In genomic region chr20:31835977-31836852, GRCh38 we compare ENCODE assay signal across 8 cellular contexts. TPM values are rescaled to one million over a fixed set of nuclear protein-coding genes. Genes with fewer than 3 reads are reported as not detected.
DNase-seq lines count a peak whose midpoint lies in the region; ATAC-seq, FAIRE-seq and TF ChIP-seq lines count a peak whose summit lies in the region.

No MANE protein-coding gene starts in this region.

- H3K27me3 ChIP-seq in RWPE2 (ENCODE audit: insufficient read depth, poor library complexity, severe bottlenecking) (no peaks in the 10 kb centered on the region), colonic mucosa (no peaks in the 10 kb centered on the region), lung (ENCODE audit: control insufficient read depth, insufficient read depth) (no peaks in the 10 kb centered on the region)

- TF ChIP-seq CTCF in AG09309 (IDR thresholded peaks at IDR 0.05; ENCODE audit: control insufficient read depth, insufficient read depth, low read depth, low read length, missing control alignments) (no peak), RWPE2 (IDR thresholded peaks at IDR 0.05; ENCODE audit: poor library complexity, severe bottlenecking) (no peak), colonic mucosa (IDR thresholded peaks at IDR 0.05) (no peak), lung (IDR thresholded peaks at IDR 0.05; ENCODE audit: control extremely low read depth, extremely low read depth) (no peak)

- H3K9ac ChIP-seq in colonic mucosa (ENCODE audit: low read depth in 2 of 2, low read length in 2 of 2): no peak overlapping the region

- H3K27ac ChIP-seq in RWPE2 (ENCODE audit: poor library complexity, severe bottlenecking) (peak overlapping the region; percentile 9), colonic mucosa (no peak overlapping the region), lung (ENCODE audit: low read depth in 1 of 2, low read length in 1 of 2) (no peak overlapping the region)

- FAIRE-seq in urothelium cell line (lab: Jason Lieb, UNC): peak; percentile 98

- WGBS in lung, 2 donors: 17 to 30% methylated on average over 14 of the region's 14 CpGs

- H3K4me3 ChIP-seq in AG09309 (ENCODE audit: control insufficient read depth, low read depth, low read length): no peak overlapping the region
- H3K4me3 ChIP-seq in RWPE2 (ENCODE audit: severe bottlenecking): no peak overlapping the region
- no peak overlapping the region for H3K4me3 ChIP-seq in colonic mucosa
- H3K4me3 ChIP-seq in lung: no peak overlapping the region

- H3K4me1 ChIP-seq in RWPE2 (ENCODE audit: insufficient read depth, poor library complexity, severe bottlenecking) (peaks cover 29% of the 10 kb centered on the region), colonic mucosa (no peaks in the 10 kb centered on the region), lung (ENCODE audit: control insufficient read depth in 2 of 2, insufficient read depth in 2 of 2, low read length in 2 of 2) (peaks cover 3 to 11% of the 10 kb centered on the region in 2 donors)

- intact Hi-C loops in colonic mucosa (cut with DNase I): no loop called here

- H3K9me3 ChIP-seq in RWPE2 (ENCODE audit: severe bottlenecking): no peaks in the 10 kb centered on the region
- H3K9me3 ChIP-seq in colonic mucosa: no peaks in the 10 kb centered on the region
- peaks cover 0 to 2% of the 10 kb centered on the region in 2 donors for H3K9me3 ChIP-seq in lung (ENCODE audit: control insufficient read depth in 2 of 2, insufficient read depth in 1 of 2, low read length in 1 of 2)

- H3K36me3 ChIP-seq in RWPE2 (ENCODE audit: low read depth): no peaks in the 10 kb centered on the region
- no peaks in the 10 kb centered on the region for H3K36me3 ChIP-seq in colonic mucosa
- no peaks in the 10 kb centered on the region for H3K36me3 ChIP-seq in lung (ENCODE audit: control insufficient read depth in 2 of 2, insufficient read depth in 2 of 2, low read length in 2 of 2)

- peak; percentile 51 for DNase-seq in AG09309 (ENCODE audit: low read depth)
- DNase-seq in RWPE2 (ENCODE audit: low spot score): peak; percentile 100
- peak; percentile 68 for DNase-seq in colonic mucosa
- DNase-seq in lung (ENCODE audit: low spot score): peak; percentile 81
- DNase-seq in urothelium cell line (ENCODE audit: low spot score): peak; percentile 97
- DNase-seq in SK-N-DZ (ENCODE audit: low spot score): no peak

- ATAC-seq in GM18499 (IDR thresholded peaks at IDR 0.05; ENCODE audit: insufficient read depth, unreplicated experiment) (peak; percentile 50), HG03159 (IDR thresholded peaks at IDR 0.05; ENCODE audit: unreplicated experiment) (peak; percentile 57), RWPE2 (ENCODE audit: low read depth) (peak; percentile 90), lung (ENCODE audit: insufficient read depth, low FRiP score) (peak; percentile 81)

RNA-seq across cellular contexts. Expression of gene FOXS1, which starts 9.2 kb away (rescaled TPM):
- total RNA-seq in colonic mucosa: under 1 TPM; 0.20 to 0.48 TPM
- 1 to 10 TPM; 2.3 to 2.7 TPM for total RNA-seq in lung
- 1 to 10 TPM; 1.4 to 3.2 TPM for polyA plus RNA-seq in lung
- 0.65 TPM in 1 of 2 replicates, not detected in the other for polyA plus RNA-seq in SK-N-DZ (2014; cell fraction: cytosol; rRNA removed)
- polyA plus RNA-seq in SK-N-DZ (2014; cell fraction: nucleus; rRNA removed): not detected in 2 replicates

RNA-seq across cellular contexts. Expression of gene MYLK2, which starts 17.1 kb away (rescaled TPM):
- total RNA-seq in colonic mucosa: under 1 TPM; 0.11 to 0.20 TPM
- under 1 TPM in 1 of 2 donors, not detected in 1; 0.28 TPM for total RNA-seq in lung
- polyA plus RNA-seq in lung: under 1 TPM; 0.06 to 0.26 TPM
- 1.6 and 1.7 TPM in 2 replicates for polyA plus RNA-seq in SK-N-DZ (2014; cell fraction: cytosol; rRNA removed)
- polyA plus RNA-seq in SK-N-DZ (2014; cell fraction: nucleus; rRNA removed): 1.1 and 1.7 TPM in 2 replicates

RNA-seq across cellular contexts. Expression of gene DUSP15, which starts 34.1 kb away (rescaled TPM):
- total RNA-seq in colonic mucosa (under 1 TPM; 0.59 to 0.74 TPM), lung (1 to 10 TPM; 4.1 to 4.7 TPM)
- polyA plus RNA-seq in lung: 1 to 10 TPM; 1.6 to 1.7 TPM
- polyA plus RNA-seq in SK-N-DZ (2014; cell fraction: cytosol; rRNA removed): 9.7 and 14.3 TPM in 2 replicates
- polyA plus RNA-seq in SK-N-DZ (2014; cell fraction: nucleus; rRNA removed): 3.3 and 4.7 TPM in 2 replicates

RNA-seq across cellular contexts. Expression of gene TTLL9, which starts 34.2 kb away (rescaled TPM):
- not detected for total RNA-seq in colonic mucosa
- total RNA-seq in lung: 1 to 10 TPM; 7.1 to 8.9 TPM
- 1 to 10 TPM; 1.9 to 2.5 TPM for polyA plus RNA-seq in lung
- not detected in 2 replicates for polyA plus RNA-seq in SK-N-DZ (2014; cell fraction: cytosol; rRNA removed)
- 0.28 TPM in 1 of 2 replicates, not detected in the other for polyA plus RNA-seq in SK-N-DZ (2014; cell fraction: nucleus; rRNA removed)
